Comparison of ENCODE assay signal across 8 cellular contexts in the genomic region with DNA sequence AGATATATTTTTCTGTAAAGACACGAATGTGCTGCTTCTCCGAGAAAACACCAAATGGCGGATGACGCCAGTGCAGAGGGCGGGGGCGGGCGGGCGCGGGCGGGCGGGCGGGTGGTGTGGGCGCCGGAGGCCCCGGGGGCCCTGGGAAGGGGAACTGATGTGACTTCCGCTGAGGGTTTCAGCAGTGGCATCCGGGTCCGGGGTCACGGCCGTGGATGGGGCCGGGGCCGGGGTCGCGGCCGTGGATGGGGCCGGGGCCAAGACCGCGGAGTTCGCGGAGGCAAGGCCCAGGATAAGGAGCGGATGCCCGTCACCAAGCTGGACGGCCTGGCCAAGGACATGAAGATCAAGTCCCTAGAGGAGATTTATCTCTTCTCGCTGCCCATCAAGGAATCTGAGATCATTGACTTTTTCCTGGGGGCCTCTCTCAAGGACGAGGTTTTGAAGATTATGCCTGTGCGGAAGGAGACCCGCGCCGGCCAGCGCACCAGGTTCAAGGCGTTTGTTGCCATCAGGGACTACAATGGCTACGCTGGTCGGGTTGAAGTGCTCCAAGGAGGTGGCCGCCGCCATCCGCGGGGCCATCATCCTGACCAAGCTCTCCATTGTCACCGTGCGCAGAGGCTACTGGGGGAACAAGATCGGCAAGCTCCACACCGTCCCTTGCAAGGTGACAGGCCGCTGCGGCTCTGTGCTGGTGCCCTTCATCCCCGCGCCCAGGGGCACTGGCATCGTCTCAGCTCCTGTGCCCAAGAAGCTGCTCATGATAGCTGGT. TPM values are rescaled to one million over a fixed set of nuclear protein-coding genes. Genes with fewer than 3 reads are reported as not detected.
DNase-seq lines count a peak whose midpoint lies in the region; ATAC-seq and TF ChIP-seq lines count a peak whose summit lies in the region.

No MANE protein-coding gene starts in this region.

- no peaks in the 10 kb centered on the region for H3K27me3 ChIP-seq in ascending aorta
- no peaks in the 10 kb centered on the region for H3K27me3 ChIP-seq in iPS-20b (ENCODE audit: insufficient read depth, low read length)

- DNase-seq in NCI-H2227 (lab: John Stamatoyannopoulos, UW; ENCODE audit: unreplicated experiment) (peak; percentile 30), NCI-H2227 treated with DMSO at 0.1 percent for 48 hours (lab: John Stamatoyannopoulos, UW) (no peak), ascending aorta (ENCODE audit: low spot score in 2 of 2) (peak in 1 of 2 donors; percentile 63), dedifferentiated amniotic fluid mesenchymal stem cell (ENCODE audit: extremely low spot score) (no peak)
- DNase-seq in stimulated activated CD4-positive, alpha-beta T cell treated with anti-CD3 and anti-CD28 coated beads, Interleukin-1b, Interleukin-23, amount 100 ng/mL, for 48 hours: peak; percentile 44

- H3K4me1 ChIP-seq in ascending aorta (no peaks in the 10 kb centered on the region), iPS-20b (ENCODE audit: insufficient read depth, low read length) (peaks cover 7% of the 10 kb centered on the region; the same call in 1 of the 2 replicates)

- ATAC-seq in HG02852 (IDR thresholded peaks at IDR 0.05; ENCODE audit: unreplicated experiment): peak; percentile 81
- peak; percentile 91 for ATAC-seq in SK-N-SH treated with all-trans-retinoic acid at 6 μM for 48 hours

- H3K4me3 ChIP-seq in ascending aorta: peak overlapping the region; percentile 43 to 70
- H3K4me3 ChIP-seq in iPS-20b (ENCODE audit: low read length): peak overlapping the region; percentile 63; the same call in 1 of the 2 replicates

- intact Hi-C loops in ascending aorta (cut with DNase I): no loop called here

- H3K9me3 ChIP-seq in ascending aorta: no peaks in the 10 kb centered on the region
- H3K9me3 ChIP-seq in iPS-20b (ENCODE audit: insufficient read depth, low read depth, low read length): no peaks in the 10 kb centered on the region

- H3K36me3 ChIP-seq in ascending aorta (no peaks in the 10 kb centered on the region), iPS-20b (ENCODE audit: insufficient read depth, low read depth, low read length) (no peaks in the 10 kb centered on the region)

- H3K9ac ChIP-seq in iPS-20b (ENCODE audit: low read depth, low read length): peak overlapping the region; percentile 42; the same call in 1 of the 2 replicates

- TF ChIP-seq CTCF in ascending aorta (IDR thresholded peaks at IDR 0.05): no peak

- H3K27ac ChIP-seq in ascending aorta (peak overlapping the region; percentile 39 to 65), iPS-20b (ENCODE audit: low read length) (no peak overlapping the region)

TF ChIP-seq in SK-N-SH treated with all-trans-retinoic acid at 6 μM for 48 hours, 23 proteins besides CTCF, POLR2A, EP300 and RAD21:
- TF ChIP-seq OSR1 (CRISPR knock-in tag; IDR thresholded peaks at IDR 0.05) (no peak), ZNF8 (CRISPR knock-in tag; IDR thresholded peaks at IDR 0.05) (no peak), GLIS3 (CRISPR knock-in tag; IDR thresholded peaks at IDR 0.05) (0 out of 2 replicates have a peak, but pooled peaks have one; percentile 47), ZNF70 (CRISPR knock-in tag; IDR thresholded peaks at IDR 0.05) (no peak), ZFP30 (CRISPR knock-in tag; IDR thresholded peaks at IDR 0.05) (no peak), ARNTL (CRISPR knock-in tag; IDR thresholded peaks at IDR 0.05; ENCODE audit: borderline replicate concordance, low read depth) (no peak), SNAI2 (CRISPR knock-in tag; IDR thresholded peaks at IDR 0.05) (no peak), CSDC2 (CRISPR knock-in tag; IDR thresholded peaks at IDR 0.05) (peak; percentile 88), ZFP3 (CRISPR knock-in tag; IDR thresholded peaks at IDR 0.05) (no peak), ZC3H10 (CRISPR knock-in tag; IDR thresholded peaks at IDR 0.05) (no peak), RARB (CRISPR knock-in tag; IDR thresholded peaks at IDR 0.05) (peak; percentile 69; the same call in 1 of the 2 replicates), TCF4 (CRISPR knock-in tag; IDR thresholded peaks at IDR 0.05; ENCODE audit: borderline replicate concordance) (no peak), ISL1 (CRISPR knock-in tag; IDR thresholded peaks at IDR 0.05) (no peak), ZNF565 (CRISPR knock-in tag; conservative IDR thresholded peaks at IDR 0.05; ENCODE audit: low read depth) (no peak)
- TF ChIP-seq, protein P1, sequence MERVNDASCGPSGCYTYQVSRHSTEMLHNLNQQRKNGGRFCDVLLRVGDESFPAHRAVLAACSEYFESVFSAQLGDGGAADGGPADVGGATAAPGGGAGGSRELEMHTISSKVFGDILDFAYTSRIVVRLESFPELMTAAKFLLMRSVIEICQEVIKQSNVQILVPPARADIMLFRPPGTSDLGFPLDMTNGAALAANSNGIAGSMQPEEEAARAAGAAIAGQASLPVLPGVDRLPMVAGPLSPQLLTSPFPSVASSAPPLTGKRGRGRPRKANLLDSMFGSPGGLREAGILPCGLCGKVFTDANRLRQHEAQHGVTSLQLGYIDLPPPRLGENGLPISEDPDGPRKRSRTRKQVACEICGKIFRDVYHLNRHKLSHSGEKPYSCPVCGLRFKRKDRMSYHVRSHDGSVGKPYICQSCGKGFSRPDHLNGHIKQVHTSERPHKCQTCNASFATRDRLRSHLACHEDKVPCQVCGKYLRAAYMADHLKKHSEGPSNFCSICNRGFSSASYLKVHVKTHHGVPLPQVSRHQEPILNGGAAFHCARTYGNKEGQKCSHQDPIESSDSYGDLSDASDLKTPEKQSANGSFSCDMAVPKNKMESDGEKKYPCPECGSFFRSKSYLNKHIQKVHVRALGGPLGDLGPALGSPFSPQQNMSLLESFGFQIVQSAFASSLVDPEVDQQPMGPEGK (CRISPR knock-in tag; IDR thresholded peaks at IDR 0.05; ENCODE audit: borderline replicate concordance): no peak
- TF ChIP-seq, protein P2, sequence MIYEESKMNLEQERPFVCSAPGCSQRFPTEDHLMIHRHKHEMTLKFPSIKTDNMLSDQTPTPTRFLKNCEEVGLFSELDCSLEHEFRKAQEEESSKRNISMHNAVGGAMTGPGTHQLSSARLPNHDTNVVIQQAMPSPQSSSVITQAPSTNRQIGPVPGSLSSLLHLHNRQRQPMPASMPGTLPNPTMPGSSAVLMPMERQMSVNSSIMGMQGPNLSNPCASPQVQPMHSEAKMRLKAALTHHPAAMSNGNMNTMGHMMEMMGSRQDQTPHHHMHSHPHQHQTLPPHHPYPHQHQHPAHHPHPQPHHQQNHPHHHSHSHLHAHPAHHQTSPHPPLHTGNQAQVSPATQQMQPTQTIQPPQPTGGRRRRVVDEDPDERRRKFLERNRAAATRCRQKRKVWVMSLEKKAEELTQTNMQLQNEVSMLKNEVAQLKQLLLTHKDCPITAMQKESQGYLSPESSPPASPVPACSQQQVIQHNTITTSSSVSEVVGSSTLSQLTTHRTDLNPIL (CRISPR knock-in tag; IDR thresholded peaks at IDR 0.05; ENCODE audit: low read depth): no peak; the same call in 1 of the 2 replicates
- TF ChIP-seq, protein P3, sequence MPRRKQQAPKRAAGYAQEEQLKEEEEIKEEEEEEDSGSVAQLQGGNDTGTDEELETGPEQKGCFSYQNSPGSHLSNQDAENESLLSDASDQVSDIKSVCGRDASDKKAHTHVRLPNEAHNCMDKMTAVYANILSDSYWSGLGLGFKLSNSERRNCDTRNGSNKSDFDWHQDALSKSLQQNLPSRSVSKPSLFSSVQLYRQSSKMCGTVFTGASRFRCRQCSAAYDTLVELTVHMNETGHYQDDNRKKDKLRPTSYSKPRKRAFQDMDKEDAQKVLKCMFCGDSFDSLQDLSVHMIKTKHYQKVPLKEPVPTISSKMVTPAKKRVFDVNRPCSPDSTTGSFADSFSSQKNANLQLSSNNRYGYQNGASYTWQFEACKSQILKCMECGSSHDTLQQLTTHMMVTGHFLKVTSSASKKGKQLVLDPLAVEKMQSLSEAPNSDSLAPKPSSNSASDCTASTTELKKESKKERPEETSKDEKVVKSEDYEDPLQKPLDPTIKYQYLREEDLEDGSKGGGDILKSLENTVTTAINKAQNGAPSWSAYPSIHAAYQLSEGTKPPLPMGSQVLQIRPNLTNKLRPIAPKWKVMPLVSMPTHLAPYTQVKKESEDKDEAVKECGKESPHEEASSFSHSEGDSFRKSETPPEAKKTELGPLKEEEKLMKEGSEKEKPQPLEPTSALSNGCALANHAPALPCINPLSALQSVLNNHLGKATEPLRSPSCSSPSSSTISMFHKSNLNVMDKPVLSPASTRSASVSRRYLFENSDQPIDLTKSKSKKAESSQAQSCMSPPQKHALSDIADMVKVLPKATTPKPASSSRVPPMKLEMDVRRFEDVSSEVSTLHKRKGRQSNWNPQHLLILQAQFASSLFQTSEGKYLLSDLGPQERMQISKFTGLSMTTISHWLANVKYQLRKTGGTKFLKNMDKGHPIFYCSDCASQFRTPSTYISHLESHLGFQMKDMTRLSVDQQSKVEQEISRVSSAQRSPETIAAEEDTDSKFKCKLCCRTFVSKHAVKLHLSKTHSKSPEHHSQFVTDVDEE (CRISPR knock-in tag; IDR thresholded peaks at IDR 0.05): peak; percentile 61

RNA-seq across cellular contexts. Expression of a gene that starts 20.3 kb away (rescaled TPM):
- not detected for total RNA-seq in ascending aorta

RNA-seq across cellular contexts. Expression of a gene that starts 41.2 kb away (rescaled TPM):
- 14.4 TPM for total RNA-seq in ascending aorta

Comparison
In these comparisons a context has a peak if more than half of its experiments do, and no peak if none do; other contexts are left out.
1. DNase-seq: peak in NCI-H2227 (single experiment) and stimulated activated CD4-positive, alpha-beta T cell treated with anti-CD3 and anti-CD28 coated beads, Interleukin-1b, Interleukin-23, amount 100 ng/mL, for 48 hours (single experiment); none in NCI-H2227 treated with DMSO at 0.1 percent for 48 hours (single experiment) and dedifferentiated amniotic fluid mesenchymal stem cell (single experiment).